Comparison of ENCODE assay signal across 8 cellular contexts in genomic region chr1:198922638-198923430, GRCh38.
DNase-seq lines count a peak whose midpoint lies in the region; ATAC-seq, FAIRE-seq and TF ChIP-seq lines count a peak whose summit lies in the region.

No MANE protein-coding gene starts in this region.

- no peaks in the 10 kb centered on the region for H3K4me1 ChIP-seq in body of pancreas
- peaks cover 52% of the 10 kb centered on the region for H3K4me1 ChIP-seq in A673 (ENCODE audit: insufficient read depth, low read length, poor library complexity, severe bottlenecking)

- H3K9me3 Mint-ChIP-seq in central memory CD8-positive, alpha-beta T cell = no peaks in the 10 kb centered on the region

- H3K9me3 ChIP-seq in body of pancreas (no peaks in the 10 kb centered on the region), A673 (ENCODE audit: low read depth, low read length, poor library complexity, severe bottlenecking) (peaks cover 10% of the 10 kb centered on the region)

- no peak for DNase-seq in GM12892 (ENCODE audit: insufficient read length)
- DNase-seq in central memory CD8-positive, alpha-beta T cell (ENCODE audit: low spot score in 2 of 2) = no peak
- DNase-seq in body of pancreas = no peak
- no peak for DNase-seq in brain microvascular endothelial cell
- DNase-seq in A673 (ENCODE audit: low spot score) = no peak
- no peak for DNase-seq in activated CD8-positive, alpha-beta memory T cell treated with anti-CD3 and anti-CD28 coated beads, Interleukin-2, amount 50 U/mL, for 4 hours

- H3K27me3 ChIP-seq in body of pancreas = no peaks in the 10 kb centered on the region
- H3K27me3 ChIP-seq in brain microvascular endothelial cell (replicated peaks) = no peaks in the 10 kb centered on the region
- no peaks in the 10 kb centered on the region for H3K27me3 ChIP-seq in A673 (replicated peaks; ENCODE audit: insufficient read depth, low read depth, low read length, poor library complexity)

- peak overlapping the region; percentile 15 for H3K4me3 Mint-ChIP-seq in central memory CD8-positive, alpha-beta T cell

- H3K27ac ChIP-seq in body of pancreas (peak overlapping the region in 1 of 4 donors; percentile 63), brain microvascular endothelial cell (no peak overlapping the region), A673 (ENCODE audit: low read depth, low read length, poor library complexity, severe bottlenecking) (no peak overlapping the region)

- peaks cover 32% of the 10 kb centered on the region for H3K4me1 Mint-ChIP-seq in central memory CD8-positive, alpha-beta T cell

- in situ Hi-C loops in brain microvascular endothelial cell (cut with HindIII; ENCODE audit: low pct_ligation_motif_present, low sequenced_read_pairs) = no loop called here

- ATAC-seq in GM21390 (IDR thresholded peaks at IDR 0.05; ENCODE audit: unreplicated experiment) (peak; percentile 66), HG03457 (IDR thresholded peaks at IDR 0.05; ENCODE audit: unreplicated experiment) (peak; percentile 44), body of pancreas (no peak)
- no peak for ATAC-seq in central memory CD8-positive, alpha-beta T cell (replicated peaks; ENCODE audit: extremely low read depth, poor library complexity, severe bottlenecking)

- H3K36me3 Mint-ChIP-seq in central memory CD8-positive, alpha-beta T cell (ENCODE audit: insufficient read depth) = peaks cover 2% of the 10 kb centered on the region

- 59 to 69% methylated on average over 5 of the region's 5 CpGs for WGBS in body of pancreas, 2 donors

- H3K4me3 ChIP-seq in body of pancreas = no peak overlapping the region
- no peak overlapping the region for H3K4me3 ChIP-seq in brain microvascular endothelial cell (ENCODE audit: low read depth, low read length)
- no peak overlapping the region for H3K4me3 ChIP-seq in A673 (ENCODE audit: low read depth, low read length, poor library complexity, severe bottlenecking)

- BruUV-seq in A673 (replicated peaks; lab: Mats Ljungman, UMichigan) = no TSS peak

- H3K36me3 ChIP-seq in body of pancreas (replicated peaks in 1 of 2; ENCODE audit: insufficient read depth in 1 of 2, low read depth in 2 of 2) (no peaks in the 10 kb centered on the region), brain microvascular endothelial cell (replicated peaks) (peaks cover 2% of the 10 kb centered on the region), A673 (ENCODE audit: insufficient read depth, low read length, poor library complexity, severe bottlenecking) (peaks cover 56% of the 10 kb centered on the region)

- no peaks in the 10 kb centered on the region for H3K27me3 Mint-ChIP-seq in central memory CD8-positive, alpha-beta T cell

- peak; percentile 71 for FAIRE-seq in GM12892 (lab: Jason Lieb, UNC)

- TF ChIP-seq CTCF in body of pancreas (IDR thresholded peaks at IDR 0.05) (no peak), brain microvascular endothelial cell (IDR thresholded peaks at IDR 0.05; ENCODE audit: low read depth, low read length, missing control alignments) (no peak), A673 (conservative IDR thresholded peaks at IDR 0.05; ENCODE audit: low read depth, low read length) (no peak)

- no peak for TF ChIP-seq POLR2A in GM12892 (IDR thresholded peaks at IDR 0.05; ENCODE audit: low read depth, low read length)
- TF ChIP-seq POLR2A in body of pancreas (IDR thresholded peaks at IDR 0.05) = no peak

- CTCF ChIA-PET in A673 (lab: Charles Lee) = no interaction called here

- intact Hi-C loops in body of pancreas (cut with DNase I) = no loop called here
- intact Hi-C loops in A673 (cut with micrococcal nuclease; ENCODE audit: unreplicated experiment) = no loop called here

- POLR2A ChIA-PET in A673 (lab: Charles Lee; ENCODE audit: low non-redundant PET) = interaction anchor here (0.7 kb wide), 1 partner anchor 14 kb away, joined by 3 read pairs; no protein-coding TSS in a partner anchor

- H3K27ac Mint-ChIP-seq in central memory CD8-positive, alpha-beta T cell (ENCODE audit: low read depth) = peak overlapping the region; percentile 55

Comparison
In these comparisons a context has a peak if more than half of its experiments do, and no peak if none do; other contexts are left out.
1. ATAC-seq: peak in GM21390 (single experiment) and HG03457 (single experiment); none in central memory CD8-positive, alpha-beta T cell (single experiment) and body of pancreas (single experiment).